In genomic region chr4:88605744-88606143, GRCh38 we compare ENCODE assay signal across 16 cellular contexts.
DNase-seq lines count a peak whose midpoint lies in the region; ATAC-seq and TF ChIP-seq lines count a peak whose summit lies in the region.
"Had no signal": no experiment of that assay in that cellular context is flagged by ENCODE, and none has a peak within 500 bp of the region (broad histone marks: within the 10 kb centered on the region; RNA-seq: fewer than 3 reads in every experiment).

No MANE protein-coding gene starts in this region.

- H3K9me3 ChIP-seq in neutrophil = no peaks in the 10 kb centered on the region
- H3K9me3 ChIP-seq: A549, prostate gland, upper lobe of left lung had no signal

- no peak for TF ChIP-seq CTCF in neutrophil (IDR thresholded peaks at IDR 0.05)

- peak; percentile 71 for DNase-seq in activated effector memory CD4-positive, alpha-beta T cell treated with anti-CD3 and anti-CD28 coated beads, Interleukin-2, amount 50 U/mL, for 16 hours
- DNase-seq in activated effector memory CD4-positive, alpha-beta T cell treated with Interleukin-2 at 50 U/mL for 16 hours = no peak
- peak; percentile 49 for DNase-seq in UCSD-AML1 (lab: John Stamatoyannopoulos, UW; ENCODE audit: unreplicated experiment)
- DNase-seq in DMS53 (lab: John Stamatoyannopoulos, UW) = no peak
- no peak for DNase-seq in NCI-H345 (lab: John Stamatoyannopoulos, UW)
- DNase-seq: activated naive CD4-positive, alpha-beta T cell treated with anti-CD3 and anti-CD28 coated beads, Interleukin-2, amount 50 U/mL, for 16 hours; H7; left colon; NCI-H1417; upper lobe of left lung had no signal

- H3K27me3 ChIP-seq in neutrophil = no peaks in the 10 kb centered on the region
- H3K27me3 ChIP-seq: cardiac muscle cell, upper lobe of left lung had no signal

- H3K36me3 ChIP-seq in neutrophil = peaks cover 61% of the 10 kb centered on the region
- H3K36me3 ChIP-seq: prostate gland had no signal

- H3K27ac ChIP-seq in neutrophil = peak overlapping the region; percentile 56
- H3K27ac ChIP-seq: A549, cardiac muscle cell, prostate gland, upper lobe of left lung had no signal

- peaks cover 17 to 26% of the 10 kb centered on the region in 2 experiments for H3K4me1 ChIP-seq in neutrophil (ENCODE audit: control insufficient read depth in 1 of 2, insufficient read depth in 1 of 2, low read depth in 1 of 2, low read length in 1 of 2)

- no peak overlapping the region for H3K4me3 ChIP-seq in neutrophil (ENCODE audit: low read depth in 1 of 2, low read length in 1 of 2)
- H3K4me3 ChIP-seq: A549, cardiac muscle cell, prostate gland, upper lobe of left lung had no signal

- ATAC-seq in GM21619 (IDR thresholded peaks at IDR 0.05; ENCODE audit: unreplicated experiment) (peak; percentile 63), HG03097 (IDR thresholded peaks at IDR 0.05; ENCODE audit: low FRiP score, unreplicated experiment) (no peak)
- ATAC-seq: A549, left colon had no signal

Comparison
In these comparisons a context has a peak if more than half of its experiments do, and no peak if none do; other contexts are left out.
1. DNase-seq: peak in activated effector memory CD4-positive, alpha-beta T cell treated with anti-CD3 and anti-CD28 coated beads, Interleukin-2, amount 50 U/mL, for 16 hours (single experiment) and UCSD-AML1 (single experiment); none in activated effector memory CD4-positive, alpha-beta T cell treated with Interleukin-2 at 50 U/mL for 16 hours (single experiment), DMS53 (single experiment) and NCI-H345 (single experiment).